In the genomic region with DNA sequence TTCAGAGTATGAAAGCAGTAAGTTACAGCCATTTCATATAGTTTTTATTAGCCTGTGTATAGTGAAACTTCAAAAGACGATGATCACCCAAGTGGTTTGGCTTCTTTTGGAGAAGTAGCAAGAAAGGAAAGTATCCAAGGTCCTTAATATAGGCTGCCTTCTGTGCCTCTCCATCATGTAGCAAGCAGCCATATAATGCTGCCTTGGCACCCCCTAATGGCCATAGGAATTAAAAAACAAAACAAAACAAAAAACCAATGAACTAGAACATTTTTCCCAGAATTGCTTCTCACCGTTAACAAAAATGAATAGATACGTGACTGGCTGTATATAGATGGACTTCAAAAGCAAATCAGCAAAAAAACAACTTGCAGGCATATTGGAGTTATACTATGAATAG, we compare ENCODE assay signal across 11 cellular contexts. TPM values are rescaled to one million over a fixed set of nuclear protein-coding genes. Genes with fewer than 3 reads are reported as not detected.
DNase-seq lines count a peak whose midpoint lies in the region; ATAC-seq, FAIRE-seq and TF ChIP-seq lines count a peak whose summit lies in the region.
"Had no signal": no experiment of that assay in that cellular context is flagged by ENCODE, and none has a peak within 500 bp of the region (broad histone marks: within the 10 kb centered on the region; RNA-seq: fewer than 3 reads in every experiment).

No MANE protein-coding gene starts in this region.

- no peaks in the 10 kb centered on the region for H3K9me3 Mint-ChIP-seq in neural progenitor cell
- H3K9me3 Mint-ChIP-seq: naive B cell had no signal

- H3K9me3 ChIP-seq in K562 (replicated peaks; ENCODE audit: control insufficient read depth, insufficient read depth, low read depth, low read length) (no peaks in the 10 kb centered on the region), neural progenitor cell (ENCODE audit: low read depth) (peaks cover 10% of the 10 kb centered on the region)

- H3K36me3 ChIP-seq in K562 (ENCODE audit: control insufficient read depth, insufficient read depth, low read length) (peaks cover 63% of the 10 kb centered on the region; the same call in 2 of the 3 replicates), neural progenitor cell (peaks cover 4% of the 10 kb centered on the region)

- peak; percentile 64 for FAIRE-seq in K562 (lab: Jason Lieb, UNC)
- FAIRE-seq: GM18507 had no signal

- POLR2A ChIA-PET in K562 (lab: Yijun Ruan, JAX), result no interaction called here

- ATAC-seq in K562 (peak; percentile 48; the same call in 1 of the 3 replicates), HG03571 (IDR thresholded peaks at IDR 0.05; ENCODE audit: unreplicated experiment) (no peak)

- DNase-seq in DMS53 (lab: John Stamatoyannopoulos, UW) (peak; percentile 32), DMS53 treated with DMSO at 0.1 percent for 48 hours (lab: John Stamatoyannopoulos, UW; ENCODE audit: unreplicated experiment) (no peak), M059J (ENCODE audit: low read depth) (peak; percentile 17), K562 (ENCODE audit: extremely low read depth in 1 of 4, low spot score in 3 of 4) (peak in 1 of 4 experiments; percentile 15), neural progenitor cell (ENCODE audit: low spot score) (peak; percentile 4), DMS153 treated with DMSO at 0.1 percent for 48 hours (lab: John Stamatoyannopoulos, UW; ENCODE audit: unreplicated experiment) (no peak)
- DNase-seq in activated CD4-positive, CD25-positive, alpha-beta regulatory T cell (lab: John Stamatoyannopoulos, UW), result no peak
- DNase-seq: naive B cell; stimulated activated CD4-positive, alpha-beta T cell treated with anti-CD3 and anti-CD28 coated beads, Interleukin-4, amount 100 ng/mL, for 4 hours had no signal

- H3K27me3 ChIP-seq in K562 (ENCODE audit: control insufficient read depth in 2 of 2, insufficient read depth in 2 of 2, low read length in 2 of 2) (no peaks in the 10 kb centered on the region), neural progenitor cell (no peaks in the 10 kb centered on the region)

- H3K36me3 Mint-ChIP-seq in neural progenitor cell, result peaks cover 2% of the 10 kb centered on the region

- no TSS peak for BruUV-seq in K562 (replicated peaks; lab: Mats Ljungman, UMichigan)

- H2AFZ ChIP-seq in K562 (ENCODE audit: low read depth, low read length), result no peak overlapping the region
- H2AFZ ChIP-seq in neural progenitor cell (replicated peaks), result no peak overlapping the region

- H3K27me3 Mint-ChIP-seq in neural progenitor cell (ENCODE audit: insufficient read depth, low read depth), result no peaks in the 10 kb centered on the region
- H3K27me3 Mint-ChIP-seq: naive B cell had no signal

- CTCF ChIA-PET in K562 (lab: Yijun Ruan, JAX; ENCODE audit: low intra/inter-chr PET ratio), result no interaction called here

- H3K4me1 ChIP-seq in K562 (replicated peaks in 1 of 2; ENCODE audit: control insufficient read depth in 2 of 2, insufficient read depth in 2 of 2, low read length in 2 of 2), result peaks cover 3 to 19% of the 10 kb centered on the region in 2 experiments; a peak in 4 of 5 replicates
- no peaks in the 10 kb centered on the region for H3K4me1 ChIP-seq in neural progenitor cell

- WGBS in K562 (ENCODE audit: insufficient coverage, low coverage, missing lambda C conversion rate), result 59% methylated on average over 3 of the region's 3 CpGs

- TF ChIP-seq EP300 in K562 (IDR thresholded peaks at IDR 0.05; ENCODE audit: low read length), result no peak

- H3K27ac ChIP-seq in K562 (ENCODE audit: extremely low read depth, low read depth, low read length), result no peak overlapping the region
- no peak overlapping the region for H3K27ac ChIP-seq in neural progenitor cell

- intact Hi-C loops in K562 (cut with micrococcal nuclease), result loop anchor here (5.0 kb wide), 1 partner anchor 83 kb away; no protein-coding TSS in a partner anchor

- H3K4me3 ChIP-seq in K562 (no peak overlapping the region), neural progenitor cell (no peak overlapping the region)

- TF ChIP-seq CTCF in K562 (IDR thresholded peaks at IDR 0.05 in 2 of 3, conservative IDR thresholded peaks at IDR 0.05 in 1 of 3; ENCODE audit: insufficient read depth in 2 of 3, low read depth in 1 of 3, low read length in 3 of 3) (peak; percentile 15 to 47 (median 40); a peak in 4 of 6 replicates), neural progenitor cell (IDR thresholded peaks at IDR 0.05) (peak; percentile 41)

- TF ChIP-seq RAD21 in K562 (CRISPR knock-in tag; conservative IDR thresholded peaks at IDR 0.05 in 1 of 2, IDR thresholded peaks at IDR 0.05 in 1 of 2), result peak; percentile 31 to 47

- H3K79me2 ChIP-seq in K562 (ENCODE audit: control insufficient read depth, insufficient read depth, low read length) (no peaks in the 10 kb centered on the region; the same call in 1 of the 3 replicates), neural progenitor cell (ENCODE audit: low read depth) (no peaks in the 10 kb centered on the region)

- no peak overlapping the region for H3K27ac Mint-ChIP-seq in neural progenitor cell
- H3K27ac Mint-ChIP-seq: naive B cell had no signal

- no peak overlapping the region for H3K4me2 ChIP-seq in K562 (ENCODE audit: insufficient read depth, low read length)
- no peak overlapping the region for H3K4me2 ChIP-seq in neural progenitor cell

- in situ Hi-C loops in K562 (cut with MboI), result no loop called here

- no peaks in the 10 kb centered on the region for H3K9me1 ChIP-seq in K562 (ENCODE audit: control insufficient read depth, insufficient read depth, low read length)

- no peak overlapping the region for H3K4me3 Mint-ChIP-seq in neural progenitor cell
- H3K4me3 Mint-ChIP-seq: naive B cell had no signal

- H3F3A ChIP-seq in neural progenitor cell (ENCODE audit: low read depth), result no peaks in the 10 kb centered on the region

- H4K20me1 ChIP-seq in K562 (replicated peaks; ENCODE audit: control insufficient read depth, insufficient read depth, low read length), result no peaks in the 10 kb centered on the region
- H4K20me1 ChIP-seq in neural progenitor cell (ENCODE audit: low read depth), result no peaks in the 10 kb centered on the region

- H3K4me1 Mint-ChIP-seq in neural progenitor cell, result no peaks in the 10 kb centered on the region

- H3K9ac ChIP-seq in K562 (ENCODE audit: insufficient read depth in 1 of 2, low read depth in 2 of 2, low read length in 2 of 2) (no peak overlapping the region), neural progenitor cell (no peak overlapping the region)

- TF ChIP-seq POLR2A in K562 (conservative IDR thresholded peaks at IDR 0.05), result no peak

TF ChIP-seq in K562, 482 proteins besides CTCF, POLR2A, EP300 and RAD21 (continues in another document):
- TF ChIP-seq E2F3 (CRISPR knock-in tag; IDR thresholded peaks at IDR 0.05) (no peak), JUN (IDR thresholded peaks at IDR 0.05; ENCODE audit: borderline replicate concordance, low read depth, low read length) (no peak), JUN (CRISPR knock-in tag; IDR thresholded peaks at IDR 0.05; ENCODE audit: borderline replicate concordance) (no peak), KAT8 (IDR thresholded peaks at IDR 0.05; ENCODE audit: low read depth) (no peak)
- TF ChIP-seq, protein P1, sequence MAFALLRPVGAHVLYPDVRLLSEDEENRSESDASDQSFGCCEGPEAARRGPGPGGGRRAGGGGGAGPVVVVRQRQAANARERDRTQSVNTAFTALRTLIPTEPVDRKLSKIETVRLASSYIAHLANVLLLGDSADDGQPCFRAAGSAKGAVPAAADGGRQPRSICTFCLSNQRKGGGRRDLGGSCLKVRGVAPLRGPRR (CRISPR knock-in tag; IDR thresholded peaks at IDR 0.05), result no peak

RNA-seq across cellular contexts. Expression of a gene that starts 18.9 kb away (rescaled TPM):
- total RNA-seq in M059J (2014; rRNA removed; shearing (Covaris generic)), result 316 and 327 TPM in 2 replicates
- total RNA-seq in K562 (2011; cell fraction: chromatin; rRNA removed; ENCODE audit: low replicate concordance), result 39.3 and 50.9 TPM in 2 replicates
- total RNA-seq in K562 (2011; cell fraction: nucleolus; rRNA removed), result 47.0 and 51.5 TPM in 2 replicates
- 60.1 and 67.6 TPM in 2 replicates for total RNA-seq in K562 (2011; cell fraction: nucleoplasm; rRNA removed)
- 22.3 and 24.2 TPM in 2 replicates for total RNA-seq in K562 (2014; rRNA removed)
- 52.7 and 61.3 TPM in 2 replicates for total RNA-seq in K562 (2014; rRNA removed; fragmentation: Illumina TruSeq; extraction: Trizol)
- 75.2 and 77.7 TPM in 2 replicates for total RNA-seq in K562 (2015; rRNA removed; fragmentation: Illumina TruSeq; extraction: Trizol)
- 41.8 and 43.3 TPM in 2 replicates for total RNA-seq in K562 (2021)
- 50.6 and 53.8 TPM in 2 replicates for polyA plus RNA-seq in K562 (2011; rRNA removed)
- polyA plus RNA-seq in K562 (2011; cell fraction: cytosol; rRNA removed), result 24.0 and 37.4 TPM in 2 replicates
- 8.8 and 16.2 TPM in 2 replicates for polyA plus RNA-seq in K562 (2011; cell fraction: nucleus; rRNA removed)
- polyA plus RNA-seq in K562 (2012), result 58.2 and 104 TPM in 2 replicates
- 61.0 and 62.1 TPM in 2 replicates for polyA plus RNA-seq in K562 (2014; fragmentation: Illumina TruSeq; extraction: Trizol)
- 10 to 100 TPM; 47.7 to 48.6 TPM for polyA plus RNA-seq in K562 (2014; fragmentation: Nextera tagmentation; extraction: Ambion mirVana)
- 30.7 and 32.9 TPM in 2 replicates for polyA plus RNA-seq in K562 (2014; rRNA removed)
- 63.3 and 88.6 TPM in 2 replicates for polyA minus RNA-seq in K562 (2011; rRNA and poly(A)+ RNA removed)
- polyA minus RNA-seq in K562 (2011; cell fraction: cytosol; rRNA and poly(A)+ RNA removed), result 38.4 and 55.7 TPM in 2 replicates
- polyA minus RNA-seq in K562 (2011; cell fraction: nucleus; rRNA and poly(A)+ RNA removed), result 7.7 and 20.4 TPM in 2 replicates
- total RNA-seq in neural progenitor cell (ENCODE audit: low replicate concordance), result 20.4 and 29.6 TPM in 2 replicates

Comparison
In these comparisons a context has a peak if more than half of its experiments do, and no peak if none do; other contexts are left out.
1. DNase-seq: peak in DMS53 (single experiment), M059J (single experiment) and neural progenitor cell (single experiment); none in DMS53 treated with DMSO at 0.1 percent for 48 hours (single experiment), activated CD4-positive, CD25-positive, alpha-beta regulatory T cell (0 of 4) and DMS153 treated with DMSO at 0.1 percent for 48 hours (single experiment).